ENCODE assay signal across 8 cellular contexts in the genomic region with DNA sequence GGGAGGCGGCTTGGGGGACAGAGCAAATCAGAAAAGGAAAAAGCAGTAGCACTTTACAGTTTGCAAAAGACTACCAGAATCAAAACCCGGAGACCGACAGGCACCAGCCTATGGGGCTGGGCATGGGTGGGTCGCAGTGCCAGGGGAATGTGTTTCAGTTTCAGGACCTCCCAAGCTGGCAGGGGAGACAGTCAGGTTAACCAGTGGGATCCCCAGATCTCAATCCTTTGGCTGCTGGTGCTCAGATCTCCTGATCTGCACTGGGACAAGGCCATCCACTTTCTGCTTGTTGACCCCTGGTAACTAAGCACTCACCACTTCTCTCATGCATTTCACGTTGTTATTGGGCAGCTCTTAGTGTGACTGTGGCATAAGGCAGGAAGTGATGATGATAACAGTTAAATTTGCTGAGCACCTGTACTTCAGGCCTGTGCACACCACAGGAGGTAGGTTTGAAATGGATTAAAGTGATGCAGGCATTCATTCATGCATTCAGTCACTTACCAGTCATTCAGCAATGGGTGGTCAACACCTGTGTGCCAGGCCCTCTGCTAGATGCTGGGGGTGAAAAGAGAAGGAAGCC. TPM values are rescaled to one million over a fixed set of nuclear protein-coding genes. Genes with fewer than 3 reads are reported as not detected.
DNase-seq lines count a peak whose midpoint lies in the region; ATAC-seq and TF ChIP-seq lines count a peak whose summit lies in the region.

No MANE protein-coding gene starts in this region.

- peak overlapping the region; percentile 65; the same call in 1 of the 2 replicates for H3K27ac ChIP-seq in HUES6 (ENCODE audit: low read depth, low read length)
- H3K27ac ChIP-seq in VCaP: peak overlapping the region; percentile 100

- H3K4me3 ChIP-seq in HUES6 (ENCODE audit: low read depth, low read length): peak overlapping the region; percentile 76
- peak overlapping the region; percentile 60 for H3K4me3 ChIP-seq in fibroblast of pulmonary artery (replicated peaks; ENCODE audit: low read depth, low read length)

- peaks cover 31% of the 10 kb centered on the region for H3K4me1 ChIP-seq in HUES6 (ENCODE audit: control insufficient read depth, insufficient read depth, low read length)

- intact Hi-C loops in sciatic nerve (cut with DNase I): no loop called here

- DNase-seq in D341Med (ENCODE audit: low spot score) (peak; percentile 31), fibroblast of pulmonary artery (ENCODE audit: low read depth) (peak; percentile 24), sciatic nerve (ENCODE audit: low spot score) (no peak), UCSD-AML1 (lab: John Stamatoyannopoulos, UW; ENCODE audit: unreplicated experiment) (no peak), LoVo (ENCODE audit: low spot score) (no peak), GM13977 (ENCODE audit: low spot score) (no peak)

- no peak for TF ChIP-seq CTCF in VCaP (conservative IDR thresholded peaks at IDR 0.05)
- TF ChIP-seq CTCF in fibroblast of pulmonary artery (IDR thresholded peaks at IDR 0.05; ENCODE audit: low read length, missing control alignments): no peak
- TF ChIP-seq CTCF in GM13977 (IDR thresholded peaks at IDR 0.05; ENCODE audit: extremely low read depth, insufficient read depth, missing control alignments): no peak

- peak overlapping the region; percentile 59 for H3K9ac ChIP-seq in HUES6 (ENCODE audit: low read length)

- H3K27me3 ChIP-seq in HUES6 (ENCODE audit: control insufficient read depth, insufficient read depth, low read length): peaks cover 12% of the 10 kb centered on the region

- no peaks in the 10 kb centered on the region for H3K36me3 ChIP-seq in HUES6 (ENCODE audit: control insufficient read depth, insufficient read depth, low read length)

- peak; percentile 1 for ATAC-seq in sciatic nerve

- H3K9me3 ChIP-seq in HUES6 (ENCODE audit: control insufficient read depth, insufficient read depth, low read depth, low read length): no peaks in the 10 kb centered on the region

- in situ Hi-C loops in GM13977 (cut with MboI; ENCODE audit: low pct_unique_long_range_greater_than_20kb, low sequenced_read_pairs, unreplicated experiment): no loop called here

RNA-seq across cellular contexts. Expression of gene STXBP1, which starts 42.2 kb away (rescaled TPM):
- 113 TPM for total RNA-seq in sciatic nerve

Comparison
In these comparisons a context has a peak if more than half of its experiments do, and no peak if none do; other contexts are left out.
1. DNase-seq: peak in D341Med (single experiment) and fibroblast of pulmonary artery (single experiment); none in sciatic nerve (single experiment), UCSD-AML1 (single experiment), LoVo (single experiment) and GM13977 (single experiment).